In genomic region chr1:2393471-2393877, GRCh38 we compare ENCODE assay signal across 1 cellular context.
TF ChIP-seq lines count a peak whose summit lies in the region.

No MANE protein-coding gene starts in this region.

TF ChIP-seq in liver, 16 proteins besides CTCF, POLR2A, EP300 and RAD21 (continued from another document):
- TF ChIP-seq, protein P1, sequence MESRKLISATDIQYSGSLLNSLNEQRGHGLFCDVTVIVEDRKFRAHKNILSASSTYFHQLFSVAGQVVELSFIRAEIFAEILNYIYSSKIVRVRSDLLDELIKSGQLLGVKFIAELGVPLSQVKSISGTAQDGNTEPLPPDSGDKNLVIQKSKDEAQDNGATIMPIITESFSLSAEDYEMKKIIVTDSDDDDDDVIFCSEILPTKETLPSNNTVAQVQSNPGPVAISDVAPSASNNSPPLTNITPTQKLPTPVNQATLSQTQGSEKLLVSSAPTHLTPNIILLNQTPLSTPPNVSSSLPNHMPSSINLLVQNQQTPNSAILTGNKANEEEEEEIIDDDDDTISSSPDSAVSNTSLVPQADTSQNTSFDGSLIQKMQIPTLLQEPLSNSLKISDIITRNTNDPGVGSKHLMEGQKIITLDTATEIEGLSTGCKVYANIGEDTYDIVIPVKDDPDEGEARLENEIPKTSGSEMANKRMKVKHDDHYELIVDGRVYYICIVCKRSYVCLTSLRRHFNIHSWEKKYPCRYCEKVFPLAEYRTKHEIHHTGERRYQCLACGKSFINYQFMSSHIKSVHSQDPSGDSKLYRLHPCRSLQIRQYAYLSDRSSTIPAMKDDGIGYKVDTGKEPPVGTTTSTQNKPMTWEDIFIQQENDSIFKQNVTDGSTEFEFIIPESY (IDR thresholded peaks at IDR 0.05), result no peak
- no peak for TF ChIP-seq EGR1 (IDR thresholded peaks at IDR 0.05; ENCODE audit: low read depth in 2 of 2)
- peak in 1 of 2 donors; percentile 67 for TF ChIP-seq GABPA (IDR thresholded peaks at IDR 0.05 in 1 of 2, conservative IDR thresholded peaks at IDR 0.05 in 1 of 2)
- TF ChIP-seq, protein P2, sequence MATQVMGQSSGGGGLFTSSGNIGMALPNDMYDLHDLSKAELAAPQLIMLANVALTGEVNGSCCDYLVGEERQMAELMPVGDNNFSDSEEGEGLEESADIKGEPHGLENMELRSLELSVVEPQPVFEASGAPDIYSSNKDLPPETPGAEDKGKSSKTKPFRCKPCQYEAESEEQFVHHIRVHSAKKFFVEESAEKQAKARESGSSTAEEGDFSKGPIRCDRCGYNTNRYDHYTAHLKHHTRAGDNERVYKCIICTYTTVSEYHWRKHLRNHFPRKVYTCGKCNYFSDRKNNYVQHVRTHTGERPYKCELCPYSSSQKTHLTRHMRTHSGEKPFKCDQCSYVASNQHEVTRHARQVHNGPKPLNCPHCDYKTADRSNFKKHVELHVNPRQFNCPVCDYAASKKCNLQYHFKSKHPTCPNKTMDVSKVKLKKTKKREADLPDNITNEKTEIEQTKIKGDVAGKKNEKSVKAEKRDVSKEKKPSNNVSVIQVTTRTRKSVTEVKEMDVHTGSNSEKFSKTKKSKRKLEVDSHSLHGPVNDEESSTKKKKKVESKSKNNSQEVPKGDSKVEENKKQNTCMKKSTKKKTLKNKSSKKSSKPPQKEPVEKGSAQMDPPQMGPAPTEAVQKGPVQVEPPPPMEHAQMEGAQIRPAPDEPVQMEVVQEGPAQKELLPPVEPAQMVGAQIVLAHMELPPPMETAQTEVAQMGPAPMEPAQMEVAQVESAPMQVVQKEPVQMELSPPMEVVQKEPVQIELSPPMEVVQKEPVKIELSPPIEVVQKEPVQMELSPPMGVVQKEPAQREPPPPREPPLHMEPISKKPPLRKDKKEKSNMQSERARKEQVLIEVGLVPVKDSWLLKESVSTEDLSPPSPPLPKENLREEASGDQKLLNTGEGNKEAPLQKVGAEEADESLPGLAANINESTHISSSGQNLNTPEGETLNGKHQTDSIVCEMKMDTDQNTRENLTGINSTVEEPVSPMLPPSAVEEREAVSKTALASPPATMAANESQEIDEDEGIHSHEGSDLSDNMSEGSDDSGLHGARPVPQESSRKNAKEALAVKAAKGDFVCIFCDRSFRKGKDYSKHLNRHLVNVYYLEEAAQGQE (IDR thresholded peaks at IDR 0.05), result peak; percentile 55
- peak; percentile 92 to 93 for TF ChIP-seq HNF4A (conservative IDR thresholded peaks at IDR 0.05)
